Comparison of ENCODE assay signal across 8 cellular contexts in the genomic region with DNA sequence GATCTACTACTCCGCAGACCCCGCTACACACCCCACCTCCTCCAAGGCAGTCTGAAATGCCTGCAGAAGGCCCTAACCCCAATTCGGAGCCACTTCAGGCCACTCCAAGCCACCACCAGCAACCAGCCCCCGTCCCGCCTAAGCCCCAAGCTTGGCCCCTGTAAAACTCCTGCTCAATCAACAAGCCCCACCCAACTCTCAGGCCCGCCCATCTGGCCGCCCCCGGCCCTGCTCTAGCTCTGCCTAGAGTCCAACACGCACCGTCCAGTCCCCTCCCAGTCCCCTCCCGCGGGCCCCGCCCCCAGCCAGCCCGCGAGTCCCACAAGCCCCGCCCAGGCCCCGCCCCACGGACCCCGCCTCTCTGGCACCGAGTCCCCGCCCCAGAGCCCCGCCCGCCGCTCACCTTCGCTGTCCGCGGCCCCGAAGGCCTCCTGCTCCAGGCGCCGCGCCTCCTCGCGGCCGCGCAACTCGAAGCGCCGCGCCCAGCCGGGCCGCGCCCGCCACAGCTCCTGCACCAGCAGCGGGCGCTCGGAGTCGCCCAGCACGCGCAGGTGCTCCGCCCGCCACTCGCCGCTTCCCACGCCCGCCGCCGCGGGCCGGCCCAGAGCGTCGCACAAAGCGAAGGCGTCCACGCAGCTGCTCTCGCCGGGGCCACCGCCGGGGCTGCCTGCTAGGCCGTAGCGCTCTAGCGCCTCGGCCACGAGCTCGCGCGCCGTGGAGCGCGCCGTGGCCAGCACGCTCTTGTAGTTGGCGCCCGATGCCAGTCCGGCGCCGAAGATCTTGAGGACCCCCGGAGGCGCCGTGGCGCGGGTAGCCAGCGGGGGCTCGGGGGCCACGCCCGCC. TPM values are rescaled to one million over a fixed set of nuclear protein-coding genes. Genes with fewer than 3 reads are reported as not detected.
DNase-seq lines count a peak whose midpoint lies in the region; ATAC-seq and TF ChIP-seq lines count a peak whose summit lies in the region.

No MANE protein-coding gene starts in this region.

- TF ChIP-seq CTCF in BE2C (IDR thresholded peaks at IDR 0.05; ENCODE audit: low read depth, low read length) = peak; percentile 17
- TF ChIP-seq CTCF in OCI-LY1 (IDR thresholded peaks at IDR 0.05; ENCODE audit: low read length) = no peak
- no peak for TF ChIP-seq CTCF in epithelial cell of proximal tubule (conservative IDR thresholded peaks at IDR 0.05; ENCODE audit: low read depth, low read length)

- DNase-seq in BE2C (peak; percentile 100), activated T-cell treated with anti-CD3 and anti-CD28 coated beads for 4 hours (peak; percentile 88), epithelial cell of proximal tubule (ENCODE audit: low read depth) (no peak), mucosa of gallbladder (ENCODE audit: low spot score) (peak; percentile 94)
- DNase-seq in stimulated activated CD8-positive, alpha-beta memory T cell treated with anti-CD3 and anti-CD28 coated beads, Interleukin-2, amount 100 ng/mL, for 48 hours (ENCODE audit: low read depth in 2 of 2) = peak; percentile 93 to 97

- H3K9ac ChIP-seq in HUES64 (ENCODE audit: low read depth, low read length) = 0 out of 2 replicates have a peak overlapping the region, but pooled peaks have one; percentile 21
- no peak overlapping the region for H3K9ac ChIP-seq in OCI-LY1 (ENCODE audit: low read length)

- peak; percentile 79 for ATAC-seq in GM19438 (IDR thresholded peaks at IDR 0.05; ENCODE audit: low read depth, unreplicated experiment)

- 0 out of 2 replicates have a peak overlapping the region, but pooled peaks have one; percentile 3 for H3K4me2 ChIP-seq in OCI-LY1 (ENCODE audit: low read length)

- no peaks in the 10 kb centered on the region for H3K9me2 ChIP-seq in OCI-LY1 (ENCODE audit: low read depth, low read length)

- WGBS in HUES64 = 2% methylated on average over 94 of the region's 95 CpGs

- H3K4me1 ChIP-seq in BE2C (peaks cover 7% of the 10 kb centered on the region; the same call in 1 of the 2 replicates), HUES64 (ENCODE audit: insufficient read depth, low read length) (0 out of 2 replicates have a peak, but pooled peaks cover 12% of the 10 kb centered on the region), OCI-LY1 (ENCODE audit: insufficient read depth, low read length, severe bottlenecking) (peaks cover 3% of the 10 kb centered on the region)

- H3K9me3 ChIP-seq in BE2C = no peaks in the 10 kb centered on the region
- no peaks in the 10 kb centered on the region for H3K9me3 ChIP-seq in HUES64 (ENCODE audit: insufficient read depth, low read depth, low read length)
- no peaks in the 10 kb centered on the region for H3K9me3 ChIP-seq in OCI-LY1 (ENCODE audit: low read length)

- H3K27me3 ChIP-seq in BE2C (peaks cover 5% of the 10 kb centered on the region), HUES64 (ENCODE audit: insufficient read depth, low read length) (peaks cover 18% of the 10 kb centered on the region), OCI-LY1 (ENCODE audit: insufficient read depth, low read length) (no peaks in the 10 kb centered on the region)

- H2AFZ ChIP-seq in OCI-LY1 (ENCODE audit: low read length) = no peak overlapping the region

- H3F3A ChIP-seq in OCI-LY1 (ENCODE audit: insufficient read depth, low read length) = no peaks in the 10 kb centered on the region

- H3K4me3 ChIP-seq in BE2C (ENCODE audit: low read depth, low read length) (peak overlapping the region; percentile 51), HUES64 (ENCODE audit: low read length) (peak overlapping the region; percentile 69), OCI-LY1 (ENCODE audit: low read depth, low read length, poor library complexity, severe bottlenecking) (no peak overlapping the region), epithelial cell of proximal tubule (ENCODE audit: low read depth, low read length) (peak overlapping the region; percentile 48)

- no peaks in the 10 kb centered on the region for H3K79me2 ChIP-seq in OCI-LY1 (ENCODE audit: insufficient read depth, low read length)

- H3K27ac ChIP-seq in HUES64 (ENCODE audit: low read depth, low read length) (no peak overlapping the region), OCI-LY1 (ENCODE audit: low read depth, low read length, poor library complexity, severe bottlenecking) (no peak overlapping the region)

- H4K20me1 ChIP-seq in OCI-LY1 (ENCODE audit: insufficient read depth, low read length) = no peaks in the 10 kb centered on the region

- H3K36me3 ChIP-seq in BE2C (no peaks in the 10 kb centered on the region), HUES64 (ENCODE audit: insufficient read depth, low read length) (no peaks in the 10 kb centered on the region), OCI-LY1 (ENCODE audit: insufficient read depth, low read length) (no peaks in the 10 kb centered on the region)

RNA-seq across cellular contexts. Expression of a gene that starts 1.6 kb away (rescaled TPM):
- 0.82 TPM for polyA plus RNA-seq in BE2C (2012; ENCODE audit: insufficient read depth, insufficient read length, low read depth)
- 0.75 TPM for polyA plus RNA-seq in HUES64 (2013, experiment 1 of 2)
- polyA plus RNA-seq in HUES64 (2013, experiment 2 of 2) = 1.1 TPM
- total RNA-seq in epithelial cell of proximal tubule (3.5 and 6.9 TPM in 2 replicates), mucosa of gallbladder (13.1 TPM)

RNA-seq across cellular contexts. Expression of a gene that starts 7.9 kb away (rescaled TPM):
- polyA plus RNA-seq in BE2C (2012; ENCODE audit: insufficient read depth, insufficient read length, low read depth) = not detected
- 0.55 TPM for polyA plus RNA-seq in HUES64 (2013, experiment 1 of 2)
- not detected for polyA plus RNA-seq in HUES64 (2013, experiment 2 of 2)
- not detected in 2 replicates for total RNA-seq in epithelial cell of proximal tubule
- total RNA-seq in mucosa of gallbladder = 0.20 TPM

RNA-seq across cellular contexts. Expression of a gene that starts 13.7 kb away (rescaled TPM):
- polyA plus RNA-seq in BE2C (2012; ENCODE audit: insufficient read depth, insufficient read length, low read depth) = 6.3 TPM
- 2.4 TPM for polyA plus RNA-seq in HUES64 (2013, experiment 1 of 2)
- 2.9 TPM for polyA plus RNA-seq in HUES64 (2013, experiment 2 of 2)
- total RNA-seq in epithelial cell of proximal tubule (2.9 and 3.0 TPM in 2 replicates), mucosa of gallbladder (1.0 TPM)

RNA-seq across cellular contexts. Expression of a gene that starts 16.5 kb away (rescaled TPM):
- polyA plus RNA-seq in BE2C (2012; ENCODE audit: insufficient read depth, insufficient read length, low read depth) = 9.5 TPM
- not detected for polyA plus RNA-seq in HUES64 (2013, experiment 1 of 2)
- polyA plus RNA-seq in HUES64 (2013, experiment 2 of 2) = 0.38 TPM
- total RNA-seq in epithelial cell of proximal tubule (not detected in 2 replicates), mucosa of gallbladder (not detected)

RNA-seq across cellular contexts. Expression of a gene that starts 19.3 kb away (rescaled TPM):
- 1.8 TPM for polyA plus RNA-seq in BE2C (2012; ENCODE audit: insufficient read depth, insufficient read length, low read depth)
- polyA plus RNA-seq in HUES64 (2013, experiment 1 of 2) = 1.4 TPM
- 1.5 TPM for polyA plus RNA-seq in HUES64 (2013, experiment 2 of 2)
- total RNA-seq in epithelial cell of proximal tubule (0.72 and 1.5 TPM in 2 replicates), mucosa of gallbladder (1.6 TPM)
